In the genomic region with DNA sequence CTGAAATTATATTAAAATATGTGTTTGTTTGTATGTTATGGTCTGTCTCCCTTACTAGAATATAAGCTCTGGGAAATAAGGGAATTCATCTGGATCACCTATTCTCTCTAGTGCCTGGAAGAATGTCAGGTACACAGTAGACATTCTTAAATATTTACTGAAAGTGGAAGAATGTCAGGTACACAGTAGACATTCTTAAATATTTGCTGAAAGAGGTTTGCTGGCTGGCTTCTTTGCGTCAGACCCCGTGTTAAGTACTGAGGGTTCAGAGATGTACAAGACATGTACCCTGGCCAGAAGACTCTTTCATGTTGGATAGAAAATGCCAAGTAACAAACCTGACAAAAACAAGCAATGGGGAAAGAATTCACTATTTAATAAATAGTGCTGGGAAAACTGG, we compare ENCODE assay signal across 26 cellular contexts.
"Had no signal": no experiment of that assay in that cellular context is flagged by ENCODE, and none has a peak within 500 bp of the region (broad histone marks: within the 10 kb centered on the region; RNA-seq: fewer than 3 reads in every experiment).

No MANE protein-coding gene starts in this region.

- H3K27me3 ChIP-seq: stomach, suprapubic skin, testis, thyroid gland, tibial artery, tibial nerve, transverse colon, upper lobe of left lung, upper lobe of right lung, uterus, vagina had no signal

- H3K36me3 ChIP-seq: stomach, suprapubic skin, thoracic aorta, thyroid gland, tibial artery, tibial nerve, transverse colon, upper lobe of left lung, upper lobe of right lung, uterus, vagina had no signal

- H3K4me3 ChIP-seq: stomach, suprapubic skin, testis, thoracic aorta, thyroid gland, tibial artery, tibial nerve, transverse colon, upper lobe of left lung, upper lobe of right lung, uterus, vagina had no signal

- DNase-seq: stimulated activated CD4-positive, alpha-beta T cell treated with anti-CD3 and anti-CD28 coated beads, Interleukin-2, amount 100 ng/mL, for 48 hours; stimulated activated CD4-positive, alpha-beta T cell treated with anti-CD3 and anti-CD28 coated beads, Interleukin-4, amount 100 ng/mL, for 1 hour; stimulated activated CD4-positive, alpha-beta T cell treated with anti-CD3 and anti-CD28 coated beads, Interleukin-4, amount 100 ng/mL, for 24 hours; stimulated activated CD4-positive, alpha-beta T cell treated with anti-CD3 and anti-CD28 coated beads, Interleukin-4, amount 100 ng/mL, for 4 hours; stimulated activated CD8-positive, alpha-beta memory T cell treated with anti-CD3 and anti-CD28 coated beads, Interleukin-4, amount 100 ng/mL, for 48 hours; stimulated activated naive B cell treated with anti-CD40 and anti-IgM and Interleukin-4, amounts not matched to agents 10 μg/mL and 1 μg/mL and 100 μg/mL, for 72 hours; stimulated activated naive CD4-positive, alpha-beta T cell; stimulated activated naive CD4-positive, alpha-beta T cell treated with Interleukin-2 at 50 U/mL for 16 hours; stimulated activated naive CD8-positive, alpha-beta T cell treated with anti-CD3 and anti-CD28 coated beads, Interleukin-15, amount 100 ng/mL, for 72 hours; stimulated activated naive CD8-positive, alpha-beta T cell treated with anti-CD3 and anti-CD28 coated beads, Interleukin-15, Interleukin-2, amounts not matched to agents 100 U/mL and 50 U/mL, for 24 hours; stomach; substantia nigra; testis; thyroid gland; tibial artery; transverse colon; trophoblast cell; upper lobe of left lung; upper lobe of right lung; uterus had no signal

- H3K27ac ChIP-seq: stomach, suprapubic skin, testis, thoracic aorta, thyroid gland, tibial artery, tibial nerve, transverse colon, upper lobe of left lung, upper lobe of right lung, uterus, vagina had no signal

- H3K4me1 ChIP-seq: stomach, suprapubic skin, testis, thyroid gland, tibial artery, tibial nerve, transverse colon, upper lobe of left lung, upper lobe of right lung, uterus, vagina had no signal

- H3K9me3 ChIP-seq: stomach, suprapubic skin, testis, thoracic aorta, thyroid gland, tibial artery, transverse colon, upper lobe of left lung, upper lobe of right lung, uterus, vagina had no signal

- ATAC-seq: stimulated activated effector memory CD8-positive, alpha-beta T cell treated with anti-CD3 and anti-CD28 coated beads, Interleukin-12 subunit alpha, Interleukin-12 subunit beta, amount 100 ng/mL, for 72 hours; stimulated activated memory B cell treated with anti-CD40 and anti-IgM and Interleukin-4, amounts not matched to agents 10 μg/mL and 1 μg/mL and 100 μg/mL, for 72 hours; stimulated activated naive B cell treated with anti-CD40 and anti-IgM and Interleukin-4, amounts not matched to agents 10 μg/mL and 1 μg/mL and 100 μg/mL, for 72 hours; stimulated activated naive CD8-positive, alpha-beta T cell treated with anti-CD3 and anti-CD28 coated beads, Interleukin-15, amount 100 ng/mL, for 72 hours; stimulated activated naive CD8-positive, alpha-beta T cell treated with anti-CD3 and anti-CD28 coated beads, Interleukin-15, Interleukin-2, amounts not matched to agents 100 U/mL and 50 U/mL, for 24 hours; upper lobe of right lung had no signal
